ENCODE assay signal across 11 cellular contexts in the genomic region with DNA sequence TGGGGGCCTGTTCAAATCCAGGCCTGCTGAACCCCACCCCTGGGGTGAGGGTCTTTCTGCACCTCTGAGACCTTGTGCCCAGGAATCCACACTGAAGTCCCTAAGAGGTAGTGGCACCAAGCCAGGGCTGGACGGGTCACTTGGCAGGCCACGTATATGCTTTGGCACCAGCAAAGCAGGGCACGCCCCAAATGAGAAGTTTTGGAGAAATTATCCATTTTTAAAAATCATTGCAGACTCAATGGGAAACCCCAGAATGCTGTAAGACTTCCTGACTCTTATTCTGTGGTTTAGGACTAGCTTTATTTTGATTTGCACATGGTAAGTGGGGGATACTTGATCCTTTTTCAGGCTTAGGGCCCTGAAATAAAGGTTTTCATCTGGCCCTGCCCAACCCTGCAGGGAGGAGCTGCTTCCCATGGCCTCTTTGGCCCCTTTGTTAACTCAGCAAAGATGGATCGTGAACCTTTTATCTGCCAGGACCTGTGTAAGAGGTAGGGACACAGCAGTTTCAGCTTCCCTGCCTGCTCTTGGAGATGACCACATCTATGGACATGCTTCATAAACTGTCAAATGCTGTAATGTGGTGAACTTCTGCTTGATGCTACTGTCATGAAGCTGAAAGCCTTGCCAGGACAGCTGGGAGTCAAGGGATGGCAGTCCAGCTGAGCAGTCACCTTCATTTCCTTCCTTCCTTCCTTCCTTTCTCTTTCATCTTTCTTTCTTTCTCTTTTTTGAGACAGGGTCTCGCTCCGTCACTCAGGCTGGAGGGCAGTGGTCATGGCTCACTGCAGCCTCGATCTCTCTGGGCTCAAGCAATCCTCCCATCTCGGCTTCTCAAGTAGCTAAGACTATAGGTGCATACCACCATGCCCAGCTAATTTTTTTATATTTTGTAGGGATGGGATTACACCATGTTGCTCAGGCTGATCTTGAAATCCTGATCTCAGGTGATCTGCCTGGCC.
DNase-seq lines count a peak whose midpoint lies in the region; ATAC-seq and TF ChIP-seq lines count a peak whose summit lies in the region.
"Had no signal": no experiment of that assay in that cellular context is flagged by ENCODE, and none has a peak within 500 bp of the region (broad histone marks: within the 10 kb centered on the region; RNA-seq: fewer than 3 reads in every experiment).

No MANE protein-coding gene starts in this region.

- H3K9ac ChIP-seq in BLaER1 = peak overlapping the region; percentile 52; the same call in 1 of the 2 replicates

- H3K4me2 ChIP-seq in BLaER1 (peak overlapping the region; percentile 87), osteoblast (ENCODE audit: insufficient read depth, low read length) (peak overlapping the region; percentile 62)

- H3K27me3 ChIP-seq in BLaER1 = no peaks in the 10 kb centered on the region
- H3K27me3 ChIP-seq in Peyer's patch = no peaks in the 10 kb centered on the region
- H3K27me3 ChIP-seq in osteoblast (ENCODE audit: insufficient read depth, low read length) = no peaks in the 10 kb centered on the region

- H3K36me3 ChIP-seq in BLaER1 (no peaks in the 10 kb centered on the region), Peyer's patch (no peaks in the 10 kb centered on the region), osteoblast (ENCODE audit: insufficient read depth, low read length) (no peaks in the 10 kb centered on the region)

- no peaks in the 10 kb centered on the region for H3K79me2 ChIP-seq in osteoblast (ENCODE audit: insufficient read depth, low read length)

- H3K4me1 ChIP-seq in BLaER1 (peaks cover 53% of the 10 kb centered on the region), Peyer's patch (peaks cover 0 to 37% (median 8%) of the 10 kb centered on the region in 4 donors), osteoblast (ENCODE audit: insufficient read depth, low read length) (peaks cover 29% of the 10 kb centered on the region)

- H3K27ac ChIP-seq in BLaER1 = peak overlapping the region; percentile 72
- peak overlapping the region in 3 of 4 donors; percentile 19 to 79 (median 40) for H3K27ac ChIP-seq in Peyer's patch
- peak overlapping the region; percentile 67 for H3K27ac ChIP-seq in osteoblast (ENCODE audit: low read depth, low read length)

- DNase-seq in Peyer's patch (no peak), fibroblast of peridontal ligament (ENCODE audit: extremely low read depth) (peak; percentile 90), osteoblast (ENCODE audit: insufficient read length, low spot score, missing footprints) (peak; percentile 78), H4 (ENCODE audit: low spot score) (no peak)
- DNase-seq in activated CD4-positive, CD25-positive, alpha-beta regulatory T cell treated with anti-CD3 and anti-CD28 coated beads, Interleukin-2, amount 50 U/mL, for 72 hours = no peak
- DNase-seq: CD4-positive, alpha-beta T cell; naive thymus-derived CD4-positive, alpha-beta T cell; NCI-H1417 had no signal

- TF ChIP-seq CTCF in Peyer's patch (IDR thresholded peaks at IDR 0.05) (no peak), osteoblast (IDR thresholded peaks at IDR 0.05; ENCODE audit: extremely low read depth, low read depth, low read length) (no peak)

- H3K4me3 ChIP-seq in BLaER1 (peak overlapping the region; percentile 23; the same call in 1 of the 2 replicates), Peyer's patch (no peak overlapping the region), osteoblast (ENCODE audit: insufficient read depth, low read length) (peak overlapping the region; percentile 3)

- no peak for TF ChIP-seq POLR2A in Peyer's patch (IDR thresholded peaks at IDR 0.05)

- no peaks in the 10 kb centered on the region for H4K20me1 ChIP-seq in BLaER1
- H4K20me1 ChIP-seq in osteoblast (ENCODE audit: insufficient read depth, low read length) = no peaks in the 10 kb centered on the region

- peak overlapping the region; percentile 70 for H2AFZ ChIP-seq in osteoblast (ENCODE audit: low read length)

- H3K9me3 ChIP-seq in BLaER1 = no peaks in the 10 kb centered on the region
- no peaks in the 10 kb centered on the region for H3K9me3 ChIP-seq in Peyer's patch
- H3K9me3 ChIP-seq in osteoblast (ENCODE audit: low read depth, low read length) = no peaks in the 10 kb centered on the region

- ATAC-seq in GM18520 (IDR thresholded peaks at IDR 0.05; ENCODE audit: unreplicated experiment) (no peak), HG03159 (IDR thresholded peaks at IDR 0.05; ENCODE audit: unreplicated experiment) (no peak)
- ATAC-seq: naive thymus-derived CD4-positive, alpha-beta T cell had no signal

Comparison
In these comparisons a context has a peak if more than half of its experiments do, and no peak if none do; other contexts are left out.
1. H3K4me3 ChIP-seq: peak in BLaER1 (single experiment) and osteoblast (single experiment); none in Peyer's patch (0 of 4).
2. DNase-seq: peak in fibroblast of peridontal ligament (single experiment) and osteoblast (single experiment); none in Peyer's patch (0 of 3), H4 (single experiment) and activated CD4-positive, CD25-positive, alpha-beta regulatory T cell treated with anti-CD3 and anti-CD28 coated beads, Interleukin-2, amount 50 U/mL, for 72 hours (single experiment).
3. Peak in every context shown above with its lines, with median percentiles within 50 percentile points of each other: H3K27ac ChIP-seq.